Comparison of ENCODE assay signal across 8 cellular contexts in the genomic region with DNA sequence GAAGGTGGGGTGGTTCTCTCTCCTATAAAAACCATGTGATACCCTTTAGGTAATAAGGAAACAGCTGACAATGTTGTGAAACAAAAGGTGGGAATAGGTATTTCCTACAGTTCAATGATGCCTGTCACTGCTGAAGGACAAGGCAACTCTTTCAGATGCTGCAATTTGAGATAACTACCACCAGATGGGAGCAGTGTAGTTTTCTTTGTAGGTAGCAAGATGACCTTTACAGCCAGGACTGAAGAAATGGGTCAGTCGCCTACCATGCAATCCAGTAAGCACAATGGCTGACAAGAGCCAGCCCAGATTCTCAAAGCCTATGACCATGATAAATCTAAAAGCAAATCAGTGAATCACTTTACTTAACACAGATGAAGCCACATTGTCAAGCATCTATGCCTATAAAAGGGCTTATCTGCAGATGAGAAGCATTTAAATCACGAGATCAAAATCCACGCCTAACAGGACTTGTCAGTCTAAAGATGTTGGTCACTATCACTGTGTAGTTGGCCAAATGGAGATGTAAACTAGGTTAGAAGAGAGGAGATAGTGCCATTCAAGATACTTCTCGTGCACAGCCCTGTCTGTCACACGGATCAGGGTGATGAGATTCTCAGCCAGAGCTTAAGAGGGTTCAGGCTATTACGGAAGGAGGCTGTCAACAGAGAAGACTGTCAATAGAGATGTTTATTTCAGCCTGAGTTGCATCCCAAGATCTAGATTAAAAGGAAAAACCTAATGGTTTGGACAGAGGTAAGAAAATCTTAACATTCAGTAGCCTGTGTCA.
DNase-seq lines count a peak whose midpoint lies in the region; ATAC-seq and TF ChIP-seq lines count a peak whose summit lies in the region.

No MANE protein-coding gene starts in this region.

- no peak overlapping the region for H2BK15ac ChIP-seq in IMR-90 (ENCODE audit: low read depth, low read length)

- peaks cover 58 to 97% (median 93%) of the 10 kb centered on the region in 7 donors for H3K4me1 Mint-ChIP-seq in naive thymus-derived CD4-positive, alpha-beta T cell

- peak; percentile 74 for ATAC-seq in IMR-90 (ENCODE audit: low read depth)
- ATAC-seq in naive thymus-derived CD4-positive, alpha-beta T cell = peak; percentile 75
- no peak for ATAC-seq in GM21576 (IDR thresholded peaks at IDR 0.05; ENCODE audit: unreplicated experiment)

- peak overlapping the region; percentile 22; the same call in 1 of the 2 replicates for H3K14ac ChIP-seq in IMR-90 (replicated peaks; ENCODE audit: low read depth, low read length)

- no peak for TF ChIP-seq POLR2A in IMR-90 (IDR thresholded peaks at IDR 0.05; ENCODE audit: low read depth, low read length)

- intact Hi-C loops in IMR-90 (cut with micrococcal nuclease) = loop anchor here (1.0 to 10.0 kb wide), 2 partner anchors 154 to 255 kb away; no protein-coding TSS in a partner anchor
- intact Hi-C loops in naive thymus-derived CD4-positive, alpha-beta T cell (cut with micrococcal nuclease) = loop anchor here (1.0 to 5.0 kb wide), 5 partner anchors 13 to 257 kb away; partner anchors contain the start of gene AAK1 (in 2 of the 2)

- in situ Hi-C loops in GM13977 (cut with MboI; ENCODE audit: low pct_unique_long_range_greater_than_20kb, low sequenced_read_pairs, unreplicated experiment) = loop anchor here (10.0 to 25.0 kb wide), 2 partner anchors 155 to 252 kb away; no protein-coding TSS in a partner anchor
- in situ Hi-C loops in IMR-90 (cut with MboI; ENCODE audit: low sequenced_read_pairs) = loop anchor here (5.0 to 10.0 kb wide), 2 partner anchors 152 to 255 kb away; no protein-coding TSS in a partner anchor

- H3K56ac ChIP-seq in IMR-90 (ENCODE audit: extremely low read depth, insufficient read depth, low read length) = no peak overlapping the region

- POLR2A ChIA-PET in IMR-90 (lab: Charles Lee; ENCODE audit: unreplicated experiment) = no interaction called here
- POLR2A ChIA-PET in naive thymus-derived CD4-positive, alpha-beta T cell (lab: Charles Lee) = interaction anchor here (1.4 to 2.8 kb wide), 3 partner anchors 81 to 154 kb away, joined by 3 to 17 read pairs (median 7); partner anchors contain the start of gene AAK1

- no peak overlapping the region for H2AFZ ChIP-seq in IMR-90 (replicated peaks; ENCODE audit: low read length, poor library complexity)

- H3K27ac ChIP-seq in IMR-90 (ENCODE audit: insufficient read depth, low read length) (no peak overlapping the region), SJCRH30 (no peak overlapping the region)
- no peak overlapping the region for H3K27ac ChIP-seq in naive thymus-derived CD4-positive, alpha-beta T cell (ENCODE audit: low read depth, low read length)

- no peak overlapping the region for H3K4me2 ChIP-seq in IMR-90 (ENCODE audit: low read depth, low read length)

- peak overlapping the region in 9 of 10 donors; percentile 16 to 78 (median 48) for H3K4me3 Mint-ChIP-seq in naive thymus-derived CD4-positive, alpha-beta T cell

- no peak overlapping the region for H4K5ac ChIP-seq in IMR-90 (ENCODE audit: low read depth, low read length)

- H2BK120ac ChIP-seq in IMR-90 (ENCODE audit: low read depth, low read length) = no peak overlapping the region

- no peaks in the 10 kb centered on the region for H3K9me3 Mint-ChIP-seq in naive thymus-derived CD4-positive, alpha-beta T cell

- no peaks in the 10 kb centered on the region for H3K27me3 ChIP-seq in IMR-90 (ENCODE audit: control insufficient read depth, insufficient read depth, low read length)
- no peaks in the 10 kb centered on the region for H3K27me3 ChIP-seq in SJCRH30
- no peaks in the 10 kb centered on the region for H3K27me3 ChIP-seq in naive thymus-derived CD4-positive, alpha-beta T cell (ENCODE audit: control insufficient read depth in 2 of 2, insufficient read depth in 2 of 2, low read length in 2 of 2)

- H2BK5ac ChIP-seq in IMR-90 (ENCODE audit: low read depth, low read length, poor library complexity, severe bottlenecking) = no peak overlapping the region

- no peaks in the 10 kb centered on the region for H3K27me3 Mint-ChIP-seq in naive thymus-derived CD4-positive, alpha-beta T cell

- H3K9me1 ChIP-seq in IMR-90 (ENCODE audit: insufficient read depth, low read length) = peaks cover 28% of the 10 kb centered on the region

- peak overlapping the region in 8 of 9 donors; percentile 4 to 83 (median 57) for H3K27ac Mint-ChIP-seq in naive thymus-derived CD4-positive, alpha-beta T cell

- H4K20me1 ChIP-seq in IMR-90 (ENCODE audit: insufficient read depth, low read length) = peaks cover 41% of the 10 kb centered on the region

- H4K91ac ChIP-seq in IMR-90 (ENCODE audit: insufficient read depth, low read depth, low read length) = no peak overlapping the region

- H2AK5ac ChIP-seq in IMR-90 (ENCODE audit: low read depth, low read length) = peak overlapping the region; percentile 19; the same call in 1 of the 2 replicates

- dilution Hi-C loops in IMR-90 (cut with HindIII; ENCODE audit: low sequenced_read_pairs, unreplicated experiment) = no loop called here

- H3K36me3 ChIP-seq in IMR-90 (ENCODE audit: control insufficient read depth, insufficient read depth, low read length) = peaks cover 2% of the 10 kb centered on the region; the same call in 1 of the 2 replicates
- H3K36me3 ChIP-seq in SJCRH30 = no peaks in the 10 kb centered on the region
- H3K36me3 ChIP-seq in naive thymus-derived CD4-positive, alpha-beta T cell (ENCODE audit: control insufficient read depth in 2 of 3, insufficient read depth in 3 of 3, low read length in 3 of 3) = peaks cover 0 to 13% (median 0%) of the 10 kb centered on the region in 3 experiments

- no TSS peak for BruUV-seq in IMR-90 (replicated peaks; lab: Mats Ljungman, UMichigan)

- TF ChIP-seq RAD21 in IMR-90 (IDR thresholded peaks at IDR 0.05; ENCODE audit: low read length) = peak; percentile 81

- no peak overlapping the region for H3K9ac ChIP-seq in IMR-90 (ENCODE audit: low read depth, low read length)

- DNase-seq in AML-193 (lab: John Stamatoyannopoulos, UW) (peak; percentile 69 to 75), GM13977 (ENCODE audit: low spot score) (peak; percentile 55), IMR-90 (peak; percentile 62), SJCRH30 (peak; percentile 36 to 78), epidermal melanocyte (ENCODE audit: insufficient read length, low spot score) (peak; percentile 53), NCI-H1436 treated with DMSO at 0.1 percent for 48 hours (lab: John Stamatoyannopoulos, UW) (no peak)
- DNase-seq in naive thymus-derived CD4-positive, alpha-beta T cell = peak in 3 of 9 donors; percentile 22 to 32 (median 28)

- H3K4me3 ChIP-seq in IMR-90 (ENCODE audit: insufficient read depth, low read depth, low read length) (no peak overlapping the region), SJCRH30 (no peak overlapping the region)
- no peak overlapping the region for H3K4me3 ChIP-seq in naive thymus-derived CD4-positive, alpha-beta T cell (ENCODE audit: low read length)

- no peak overlapping the region; the same call in 1 of the 2 replicates for H3K18ac ChIP-seq in IMR-90 (ENCODE audit: low read depth, low read length)

- CTCF ChIA-PET in IMR-90 (lab: Yijun Ruan, JAX) = interaction anchor here (0.5 to 1.6 kb wide), 3 partner anchors 86 to 165 kb away, joined by 3 to 4 read pairs (median 3); no protein-coding TSS in a partner anchor
- CTCF ChIA-PET in naive thymus-derived CD4-positive, alpha-beta T cell (lab: Charles Lee) = interaction anchor here (0.6 to 3.2 kb wide), 13 partner anchors 9 to 259 kb away, joined by 3 to 24 read pairs (median 4); no protein-coding TSS in a partner anchor

- 0 out of 2 replicates have a peak overlapping the region, but pooled peaks have one; percentile 46 for H3K23ac ChIP-seq in IMR-90 (ENCODE audit: low read depth, low read length)

- no peak overlapping the region for H2AK9ac ChIP-seq in IMR-90 (replicated peaks; ENCODE audit: low read depth, low read length, poor library complexity)

- peak overlapping the region; percentile 5; the same call in 1 of the 2 replicates for H2BK20ac ChIP-seq in IMR-90 (ENCODE audit: low read depth, low read length)

- no peak overlapping the region for H4K8ac ChIP-seq in IMR-90 (ENCODE audit: low read depth in 2 of 2, low read length in 2 of 2)

- 94% methylated on average over 3 of the region's 6 CpGs; no CpG with 5 or more reads in 1 of the 2 experiments for WGBS in IMR-90 (ENCODE audit: extremely low coverage in 2 of 2, insufficient read length in 1 of 2), 2 experiments

- peak; percentile 70 for TF ChIP-seq CTCF in GM13977 (IDR thresholded peaks at IDR 0.05; ENCODE audit: extremely low read depth, insufficient read depth, missing control alignments)
- peak; percentile 66 for TF ChIP-seq CTCF in IMR-90 (conservative IDR thresholded peaks at IDR 0.05; ENCODE audit: low read depth, low read length)

- H3K36me3 Mint-ChIP-seq in naive thymus-derived CD4-positive, alpha-beta T cell = peaks cover 0 to 18% (median 13%) of the 10 kb centered on the region in 5 donors

- peaks cover 42 to 82% of the 10 kb centered on the region in 2 experiments for H3K79me1 ChIP-seq in IMR-90 (ENCODE audit: low read depth in 1 of 2, low read length in 2 of 2)

- H3K4ac ChIP-seq in IMR-90 (ENCODE audit: low read depth, low read length) = no peak overlapping the region

- H3K4me1 ChIP-seq in IMR-90 (ENCODE audit: control insufficient read depth, insufficient read depth, low read length) (peaks cover 18% of the 10 kb centered on the region), SJCRH30 (peaks cover 3% of the 10 kb centered on the region)
- peaks cover 11 to 63% of the 10 kb centered on the region in 2 donors for H3K4me1 ChIP-seq in naive thymus-derived CD4-positive, alpha-beta T cell (ENCODE audit: control insufficient read depth in 2 of 2, insufficient read depth in 2 of 2, low read length in 2 of 2)

- H3K9me3 ChIP-seq in IMR-90 (ENCODE audit: control insufficient read depth, insufficient read depth, low read length) = no peaks in the 10 kb centered on the region
- H3K9me3 ChIP-seq in SJCRH30 (replicated peaks) = no peaks in the 10 kb centered on the region
- H3K9me3 ChIP-seq in naive thymus-derived CD4-positive, alpha-beta T cell (ENCODE audit: control insufficient read depth in 2 of 3, low read length in 3 of 3) = no peaks in the 10 kb centered on the region

TF ChIP-seq in IMR-90, 13 proteins besides CTCF, POLR2A, EP300 and RAD21:
- TF ChIP-seq SMC3 (IDR thresholded peaks at IDR 0.05; ENCODE audit: low read depth, low read length) (peak; percentile 76), NFE2L2 (IDR thresholded peaks at IDR 0.05; ENCODE audit: low read depth, low read length) (no peak), CEBPB (IDR thresholded peaks at IDR 0.05; ENCODE audit: low read depth, low read length) (0 out of 2 replicates have a peak, but pooled peaks have one; percentile 45)
TF ChIP-seq in IMR-90: peak in this region for 2.
